ENCODE assay signal across 8 cellular contexts in genomic region chr9:121499427-121500164, GRCh38. TPM values are rescaled to one million over a fixed set of nuclear protein-coding genes. Genes with fewer than 3 reads are reported as not detected.
DNase-seq lines count a peak whose midpoint lies in the region; ATAC-seq, FAIRE-seq and TF ChIP-seq lines count a peak whose summit lies in the region.

TSS of gene GGTA1 (minus strand) at chr9:121499844. CDS start at chr9:121467922, 31,922 bp downstream.

- peak within 1 kb of the TSS; percentile 77 for H3K4me3 Mint-ChIP-seq in central memory CD8-positive, alpha-beta T cell
- peak within 1 kb of the TSS; percentile 33 to 70 (median 58) for H3K4me3 Mint-ChIP-seq in immature natural killer cell

- peaks cover 53% of the 10 kb centered on the region for H3K27me3 ChIP-seq in skeletal muscle satellite cell (ENCODE audit: control insufficient read depth, insufficient read depth, low read length)

- WGBS in A549 (ENCODE audit: missing lambda C conversion rate): 4% methylated on average over 24 of the region's 72 CpGs

- peak within 1 kb of the TSS; percentile 37 to 70; a peak in 5 of 6 replicates for H3K27ac ChIP-seq in A549

- TF ChIP-seq POLR2A in A549 (IDR thresholded peaks at IDR 0.05; ENCODE audit: low read length): no peak

- H3K36me3 ChIP-seq in skeletal muscle satellite cell (ENCODE audit: insufficient read depth, low read length): no peaks in the 10 kb centered on the region

- H3K9me3 ChIP-seq in A549: peaks cover 8% of the 10 kb centered on the region
- no peaks in the 10 kb centered on the region for H3K9me3 ChIP-seq in skeletal muscle satellite cell (replicated peaks; ENCODE audit: low read length)

- H3K4me3 ChIP-seq in A549: peak within 1 kb of the TSS; percentile 53
- H3K4me3 ChIP-seq in GM08714 (ENCODE audit: low read length): peak within 1 kb of the TSS; percentile 10; the same call in 1 of the 2 replicates
- H3K4me3 ChIP-seq in skeletal muscle satellite cell (ENCODE audit: low read length): peak within 1 kb of the TSS; percentile 65

- H3K27ac Mint-ChIP-seq in central memory CD8-positive, alpha-beta T cell (ENCODE audit: low read depth): no peak within 1 kb of the TSS
- H3K27ac Mint-ChIP-seq in immature natural killer cell: no peak within 1 kb of the TSS

- no peaks in the 10 kb centered on the region for H3K36me3 Mint-ChIP-seq in central memory CD8-positive, alpha-beta T cell (ENCODE audit: insufficient read depth)
- no peaks in the 10 kb centered on the region for H3K36me3 Mint-ChIP-seq in immature natural killer cell

- no peak for TF ChIP-seq CTCF in A549 (IDR thresholded peaks at IDR 0.05)

- DNase-seq in A549 (ENCODE audit: low read depth in 1 of 2, low spot score in 1 of 2) (peak; percentile 33 to 57), NOMO-1 treated with DMSO at 0.1 percent for 48 hours (lab: John Stamatoyannopoulos, UW; ENCODE audit: unreplicated experiment) (peak; percentile 20), immature natural killer cell (no peak), NK-92 (lab: John Stamatoyannopoulos, UW; ENCODE audit: unreplicated experiment) (no peak)
- DNase-seq in central memory CD8-positive, alpha-beta T cell (ENCODE audit: low spot score in 2 of 2): no peak

- H3K4me1 Mint-ChIP-seq in central memory CD8-positive, alpha-beta T cell: peaks cover 14% of the 10 kb centered on the region
- H3K4me1 Mint-ChIP-seq in immature natural killer cell: peaks cover 16 to 18% of the 10 kb centered on the region in 2 donors

- CTCF ChIA-PET in A549 (lab: Yijun Ruan, JAX): interaction anchor here (0.5 to 2.8 kb wide), 5 partner anchors 9 to 715 kb away, joined by 3 to 9 read pairs (median 4); no protein-coding TSS in a partner anchor

- TF ChIP-seq RAD21 in A549 (conservative IDR thresholded peaks at IDR 0.05 in 1 of 2, IDR thresholded peaks at IDR 0.05 in 1 of 2): no peak

- no peak for FAIRE-seq in A549 (lab: Jason Lieb, UNC)

- H3K9me3 Mint-ChIP-seq in central memory CD8-positive, alpha-beta T cell: no peaks in the 10 kb centered on the region
- H3K9me3 Mint-ChIP-seq in immature natural killer cell: peaks cover 0 to 6% (median 0%) of the 10 kb centered on the region in 6 donors

- peak within 1 kb of the TSS; percentile 32 for H3K9ac ChIP-seq in skeletal muscle satellite cell (ENCODE audit: low read depth, low read length)

- H3K4me1 ChIP-seq in A549 (0 out of 3 replicates have a peak, but pooled peaks cover 7% of the 10 kb centered on the region), skeletal muscle satellite cell (ENCODE audit: control insufficient read depth, insufficient read depth, low read length) (peaks cover 21% of the 10 kb centered on the region)

- TF ChIP-seq EP300 in A549 (IDR thresholded peaks at IDR 0.05): no peak

- POLR2A ChIA-PET in A549 (lab: Yijun Ruan, JAX): no interaction called here

- ATAC-seq in A549 (peak; percentile 86), GM18867 (IDR thresholded peaks at IDR 0.05; ENCODE audit: unreplicated experiment) (no peak)
- ATAC-seq in central memory CD8-positive, alpha-beta T cell (replicated peaks; ENCODE audit: extremely low read depth, poor library complexity, severe bottlenecking): no peak

- peak within 1 kb of the TSS; percentile 91 for H3K4me2 ChIP-seq in A549
- H3K4me2 ChIP-seq in skeletal muscle satellite cell (ENCODE audit: low read length): peak within 1 kb of the TSS; percentile 86

- H3K27me3 Mint-ChIP-seq in central memory CD8-positive, alpha-beta T cell: peaks cover 83% of the 10 kb centered on the region
- H3K27me3 Mint-ChIP-seq in immature natural killer cell (ENCODE audit: low read depth in 3 of 3): peaks cover 13 to 35% (median 18%) of the 10 kb centered on the region in 3 donors

TF ChIP-seq in A549, 52 proteins besides CTCF, POLR2A, EP300 and RAD21:
- TF ChIP-seq MAX (IDR thresholded peaks at IDR 0.05) (peak; percentile 69), E2F6 (IDR thresholded peaks at IDR 0.05; ENCODE audit: borderline replicate concordance, low read depth) (peak; percentile 47; the same call in 1 of the 2 replicates), POLR2AphosphoS2 (conservative IDR thresholded peaks at IDR 0.05; ENCODE audit: low read length) (no peak)

RNA-seq across cellular contexts. Expression of gene GGTA1, which starts in this region (rescaled TPM):
- polyA plus RNA-seq in A549 (2011; rRNA removed): 0.05 TPM in 1 of 2 replicates, not detected in the other
- polyA plus RNA-seq in A549 (2012; cell fraction: cytosol; rRNA removed): not detected in 2 replicates
- not detected in 2 replicates for polyA plus RNA-seq in A549 (2012; cell fraction: nucleus; rRNA removed)
- polyA plus RNA-seq in A549 (2017; fragmentation: RNase III; extraction: RNeasy Plus Mini Kit Qiagen cat#74134 plus additional on column Dnase treatment): not detected in 3 replicates
- polyA minus RNA-seq in A549 (2011; rRNA and poly(A)+ RNA removed): not detected in 2 replicates
- 1 to 10 TPM in 1 of 3 donors, under 1 TPM in 1, not detected in 1; 0.26 to 1.3 TPM for polyA plus RNA-seq in immature natural killer cell
- total RNA-seq in skeletal muscle satellite cell (2012; rRNA removed): not detected in 2 replicates

Comparison
In these comparisons a context has a peak if more than half of its experiments do, and no peak if none do; other contexts are left out.
1. Peak in DNase-seq, ATAC-seq, H3K4me3 ChIP-seq, H3K27ac ChIP-seq and H3K4me2 ChIP-seq in A549; RNA of the gene not detected or under 1 TPM.
2. H3K4me3 ChIP-seq: peak in every context shown above with its lines; median percentile 65 in skeletal muscle satellite cell; 53 in A549; 10 in GM08714.